Comparison of ENCODE assay signal across 9 cellular contexts in genomic region chr5:54905942-54906537, GRCh38.
A peak's percentile ranks its signal among the peaks of the same experiment; 100 is the strongest.
DNase-seq lines count a peak whose midpoint lies in the region; ATAC-seq lines count a peak whose summit lies in the region.
"Had no signal": no experiment of that assay in that cellular context is flagged by ENCODE, and none has a peak within 500 bp of the region (broad histone marks: within the 10 kb centered on the region; RNA-seq: fewer than 3 reads in every experiment).

No MANE protein-coding gene starts in this region.

- peak; percentile 40 to 66 (median 50) for DNase-seq in CD8-positive, alpha-beta memory T cell
- DNase-seq in HPDE6-E6E7 (ENCODE audit: extremely low spot score): peak; percentile 34
- peak; percentile 40 for DNase-seq in T follicular helper cell (ENCODE audit: low read depth)
- peak; percentile 63 for DNase-seq in amniotic epithelial cell (ENCODE audit: low read depth)
- DNase-seq in hepatic stellate cell (ENCODE audit: low spot score): peak; percentile 35
- peak; percentile 64 for DNase-seq in stimulated activated CD4-positive, alpha-beta T cell treated with anti-CD3 and anti-CD28 coated beads, Interleukin-12 subunit alpha, Interleukin-12 subunit beta, amount 100 ng/mL, for 4 hours

- H3K4me3 ChIP-seq in CD8-positive, alpha-beta memory T cell (ENCODE audit: low read length): no peak overlapping the region

- POLR2A ChIA-PET in CD8-positive, alpha-beta memory T cell (lab: Charles Lee): interaction anchor here (1.1 kb wide), 1 partner anchor 254 kb away, joined by 3 read pairs; the partner anchor contains the start of gene GPX8

- H3K27ac Mint-ChIP-seq in CD8-positive, alpha-beta memory T cell: no peak overlapping the region
- H3K27ac Mint-ChIP-seq: T-helper 1 cell treated with Interleukin-12 subunit alpha and Interleukin-12 subunit beta and Interleukin-4 antibody, amounts not matched to agents 30 μg/mL and 1 μg/mL, for 36 hours had no signal

- no peaks in the 10 kb centered on the region for H3K9me3 Mint-ChIP-seq in CD8-positive, alpha-beta memory T cell
- H3K9me3 Mint-ChIP-seq: T-helper 1 cell treated with Interleukin-12 subunit alpha and Interleukin-12 subunit beta and Interleukin-4 antibody, amounts not matched to agents 30 μg/mL and 1 μg/mL, for 36 hours had no signal

- no peaks in the 10 kb centered on the region for H3K9me3 ChIP-seq in CD8-positive, alpha-beta memory T cell (ENCODE audit: low read length)

- peaks cover 9 to 12% (median 11%) of the 10 kb centered on the region in 3 donors for H3K4me1 Mint-ChIP-seq in CD8-positive, alpha-beta memory T cell

- no peak overlapping the region for H3K4me3 Mint-ChIP-seq in CD8-positive, alpha-beta memory T cell
- H3K4me3 Mint-ChIP-seq: T-helper 1 cell treated with Interleukin-12 subunit alpha and Interleukin-12 subunit beta and Interleukin-4 antibody, amounts not matched to agents 30 μg/mL and 1 μg/mL, for 36 hours had no signal

- H3K36me3 Mint-ChIP-seq in CD8-positive, alpha-beta memory T cell: no peaks in the 10 kb centered on the region

- ATAC-seq in GM18517 (IDR thresholded peaks at IDR 0.05; ENCODE audit: unreplicated experiment): no peak
- ATAC-seq in HG02885 (IDR thresholded peaks at IDR 0.05; ENCODE audit: poor library complexity, unreplicated experiment): no peak

- CTCF ChIA-PET in CD8-positive, alpha-beta memory T cell (lab: Charles Lee): interaction anchor here (0.8 to 7.4 kb wide), 25 partner anchors 8 to 389 kb away, joined by 3 to 101 read pairs (median 4); partner anchors contain the start of genes GPX8 and SNX18

- no peaks in the 10 kb centered on the region for H3K27me3 ChIP-seq in CD8-positive, alpha-beta memory T cell (ENCODE audit: insufficient read depth, low read length, poor library complexity, severe bottlenecking)

- H3K27ac ChIP-seq in CD8-positive, alpha-beta memory T cell (ENCODE audit: low read depth, low read length): no peak overlapping the region

- H3K36me3 ChIP-seq in CD8-positive, alpha-beta memory T cell (ENCODE audit: insufficient read depth, low read length): no peaks in the 10 kb centered on the region

- peaks cover 9% of the 10 kb centered on the region for H3K4me1 ChIP-seq in CD8-positive, alpha-beta memory T cell (ENCODE audit: insufficient read depth, low read length)

- peaks cover 0 to 4% of the 10 kb centered on the region in 2 donors for H3K27me3 Mint-ChIP-seq in CD8-positive, alpha-beta memory T cell
